Comparison of ENCODE assay signal across 18 cellular contexts in the genomic region with DNA sequence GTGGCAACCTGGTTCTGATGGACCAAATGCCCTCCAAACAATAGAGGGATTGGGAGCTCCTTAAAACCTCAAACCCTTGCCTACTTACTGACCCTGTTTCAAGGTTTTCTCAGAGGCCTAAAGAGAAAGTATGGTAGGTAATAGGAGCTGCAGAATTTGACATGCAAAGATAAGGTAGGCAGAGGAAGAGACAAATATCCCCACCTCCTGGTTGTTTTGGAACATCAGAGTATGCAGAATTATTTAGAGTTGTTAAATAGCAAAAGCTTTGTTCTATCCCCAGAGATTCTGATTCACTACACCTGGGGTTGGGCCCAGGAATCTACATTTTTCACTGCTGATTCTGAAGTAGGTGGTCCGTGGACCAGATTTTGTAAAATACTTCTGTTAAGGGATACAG.
DNase-seq lines count a peak whose midpoint lies in the region; ATAC-seq, FAIRE-seq and TF ChIP-seq lines count a peak whose summit lies in the region.
"Had no signal": no experiment of that assay in that cellular context is flagged by ENCODE, and none has a peak within 500 bp of the region (broad histone marks: within the 10 kb centered on the region; RNA-seq: fewer than 3 reads in every experiment).

No MANE protein-coding gene starts in this region.

- no TSS peak for BruUV-seq in HepG2 (replicated peaks; lab: Mats Ljungman, UMichigan)

- POLR2A ChIA-PET in HepG2 (lab: Yijun Ruan, JAX) = no interaction called here

- H3K4me3 ChIP-seq in HepG2 (replicated peaks in 1 of 3; ENCODE audit: insufficient read depth in 1 of 3, low read depth in 2 of 3, low read length in 3 of 3) (no peak overlapping the region), right lobe of liver (no peak overlapping the region)

- DNase-seq in HepG2 (ENCODE audit: low spot score) (no peak), right lobe of liver (no peak), OCI-M1 (lab: John Stamatoyannopoulos, UW) (peak; percentile 29), foreskin keratinocyte (no peak), posterior cingulate gyrus (no peak)
- DNase-seq in central memory CD4-positive, alpha-beta T cell = no peak
- DNase-seq: EL, GF-D8, HFFc6, IMR-90, NCI-H1694, NCI-H2081 treated with DMSO at 0.1 percent for 48 hours, NCI-H446, NCI-H526 had no signal

- H3K27me3 ChIP-seq in HepG2 (ENCODE audit: control insufficient read depth in 1 of 2, insufficient read depth in 2 of 2, low read length in 2 of 2) (no peaks in the 10 kb centered on the region), right lobe of liver (no peaks in the 10 kb centered on the region), foreskin keratinocyte (no peaks in the 10 kb centered on the region)

- H3K4me2 ChIP-seq in HepG2 (ENCODE audit: low read depth, low read length) = no peak overlapping the region

- ATAC-seq in HepG2 (peak; percentile 55), right lobe of liver (no peak), foreskin keratinocyte (no peak), HG03159 (IDR thresholded peaks at IDR 0.05; ENCODE audit: unreplicated experiment) (no peak)
- ATAC-seq: Right ventricle myocardium inferior had no signal

- H3K36me3 ChIP-seq in HepG2 (replicated peaks in 1 of 2; ENCODE audit: control insufficient read depth in 1 of 2, insufficient read depth in 2 of 2, low read length in 2 of 2) (peaks cover 0 to 3% of the 10 kb centered on the region in 2 experiments; a peak in 1 of 5 replicates), right lobe of liver (no peaks in the 10 kb centered on the region)

- H3K79me2 ChIP-seq in HepG2 (ENCODE audit: insufficient read depth, low read length) = no peaks in the 10 kb centered on the region

- in situ Hi-C loops in HepG2 (cut with HindIII; ENCODE audit: extremely low pct_ligation_motif_present, low pct_unique_long_range_greater_than_20kb) = no loop called here

- TF ChIP-seq POLR2A in HepG2 (IDR thresholded peaks at IDR 0.05; ENCODE audit: insufficient read depth in 1 of 2, low read depth in 2 of 2, low read length in 2 of 2) (no peak), right lobe of liver (IDR thresholded peaks at IDR 0.05) (no peak)

- CTCF ChIA-PET in HepG2 (lab: Yijun Ruan, JAX; ENCODE audit: low intra/inter-chr PET ratio, low total read pairs) = no interaction called here

- TF ChIP-seq CTCF in HepG2 (CRISPR knock-in tag; IDR thresholded peaks at IDR 0.05) (no peak), right lobe of liver (IDR thresholded peaks at IDR 0.05) (no peak), foreskin keratinocyte (conservative IDR thresholded peaks at IDR 0.05) (peak; percentile 44)

- H3K9me3 ChIP-seq in HepG2 (ENCODE audit: low read length) (no peaks in the 10 kb centered on the region), right lobe of liver (no peaks in the 10 kb centered on the region)

- no peak for TF ChIP-seq RAD21 in HepG2 (CRISPR knock-in tag; IDR thresholded peaks at IDR 0.05)

- H3K4me1 ChIP-seq in HepG2 (ENCODE audit: insufficient read depth, low read length) (no peaks in the 10 kb centered on the region), right lobe of liver (peaks cover 0 to 7% (median 0%) of the 10 kb centered on the region in 4 donors), foreskin keratinocyte (peaks cover 5% of the 10 kb centered on the region)

- 88% methylated on average over 1 of the region's 1 CpG for WGBS in HepG2 (ENCODE audit: low lambda C conversion rate)
- WGBS in right lobe of liver (ENCODE audit: insufficient coverage, low coverage, low lambda C conversion rate, missing lambda C conversion rate) = 73% methylated on average over 1 of the region's 1 CpG

- intact Hi-C loops in HepG2 (cut with micrococcal nuclease; ENCODE audit: unreplicated experiment) = no loop called here
- intact Hi-C loops in right lobe of liver (cut with DNase I) = no loop called here
- intact Hi-C loops in posterior cingulate gyrus (cut with DNase I) = no loop called here

- H3K9ac ChIP-seq in HepG2 (ENCODE audit: insufficient read depth, low read depth, low read length) = no peak overlapping the region

- H4K20me1 ChIP-seq in HepG2 (ENCODE audit: insufficient read depth, low read length) = no peaks in the 10 kb centered on the region

- no peak overlapping the region for H2AFZ ChIP-seq in HepG2 (ENCODE audit: low read length)

- no peak for FAIRE-seq in HepG2 (lab: Jason Lieb, UNC)
- FAIRE-seq: H54 had no signal

- TF ChIP-seq EP300 in HepG2 (IDR thresholded peaks at IDR 0.05; ENCODE audit: low read depth in 2 of 2, low read length in 2 of 2) = no peak
- no peak for TF ChIP-seq EP300 in HepG2 (CRISPR knock-in tag; IDR thresholded peaks at IDR 0.05; ENCODE audit: borderline replicate concordance)

- H3K27ac ChIP-seq in HepG2 (ENCODE audit: extremely low read length, insufficient read depth, low read length) (no peak overlapping the region), right lobe of liver (no peak overlapping the region), foreskin keratinocyte (no peak overlapping the region)
- H3K27ac ChIP-seq: HL-60 had no signal

TF ChIP-seq in HepG2, 621 proteins besides CTCF, POLR2A, EP300 and RAD21:
- TF ChIP-seq POLR2G (IDR thresholded peaks at IDR 0.05; ENCODE audit: low read depth, low read length) (peak; percentile 21; the same call in 1 of the 2 replicates), RBM22 (optimal IDR thresholded peaks at IDR 0.05; ENCODE audit: low read length) (peak; percentile 71)
- TF ChIP-seq, protein P1, sequence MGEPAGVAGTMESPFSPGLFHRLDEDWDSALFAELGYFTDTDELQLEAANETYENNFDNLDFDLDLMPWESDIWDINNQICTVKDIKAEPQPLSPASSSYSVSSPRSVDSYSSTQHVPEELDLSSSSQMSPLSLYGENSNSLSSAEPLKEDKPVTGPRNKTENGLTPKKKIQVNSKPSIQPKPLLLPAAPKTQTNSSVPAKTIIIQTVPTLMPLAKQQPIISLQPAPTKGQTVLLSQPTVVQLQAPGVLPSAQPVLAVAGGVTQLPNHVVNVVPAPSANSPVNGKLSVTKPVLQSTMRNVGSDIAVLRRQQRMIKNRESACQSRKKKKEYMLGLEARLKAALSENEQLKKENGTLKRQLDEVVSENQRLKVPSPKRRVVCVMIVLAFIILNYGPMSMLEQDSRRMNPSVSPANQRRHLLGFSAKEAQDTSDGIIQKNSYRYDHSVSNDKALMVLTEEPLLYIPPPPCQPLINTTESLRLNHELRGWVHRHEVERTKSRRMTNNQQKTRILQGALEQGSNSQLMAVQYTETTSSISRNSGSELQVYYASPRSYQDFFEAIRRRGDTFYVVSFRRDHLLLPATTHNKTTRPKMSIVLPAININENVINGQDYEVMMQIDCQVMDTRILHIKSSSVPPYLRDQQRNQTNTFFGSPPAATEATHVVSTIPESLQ (CRISPR knock-in tag; conservative IDR thresholded peaks at IDR 0.05) = no peak
